Comparison of ENCODE assay signal across 8 cellular contexts in genomic region chr4:107183155-107183774, GRCh38.
A peak's percentile ranks its signal among the peaks of the same experiment; 100 is the strongest.
DNase-seq lines count a peak whose midpoint lies in the region; ATAC-seq, FAIRE-seq and TF ChIP-seq lines count a peak whose summit lies in the region.

No MANE protein-coding gene starts in this region.

- 10 to 13% methylated on average over 3 of the region's 3 CpGs for WGBS in testis, 2 donors

- no TSS peak for BruUV-seq in MCF 10A (replicated peaks; lab: Mats Ljungman, UMichigan)

- ATAC-seq in GM19351 (IDR thresholded peaks at IDR 0.05; ENCODE audit: unreplicated experiment) = peak; percentile 100
- ATAC-seq in HG03139 (IDR thresholded peaks at IDR 0.05; ENCODE audit: unreplicated experiment) = peak; percentile 98

- POLR2A ChIA-PET in MCF 10A (lab: Yijun Ruan, JAX) = interaction anchor here (0.6 to 1.8 kb wide), 3 partner anchors 88 to 536 kb away, joined by 3 to 5 read pairs (median 4); no protein-coding TSS in a partner anchor

- H3K4me1 ChIP-seq in keratinocyte (ENCODE audit: control insufficient read depth, extremely low read depth, insufficient read depth, low read length) (no peaks in the 10 kb centered on the region), testis (no peaks in the 10 kb centered on the region)

- H3K4me3 Mint-ChIP-seq in MCF 10A (ENCODE audit: unreplicated experiment) = no peak overlapping the region
- no peak overlapping the region for H3K4me3 Mint-ChIP-seq in activated naive CD4-positive, alpha-beta T cell treated with anti-CD3 and anti-CD28 coated beads, Interleukin-2, amount 10 ng/mL, durations not matched to agents 7 days and 5 days

- DNase-seq in Daoy (ENCODE audit: low read depth) (peak; percentile 38), NCI-H82 (lab: John Stamatoyannopoulos, UW) (peak; percentile 58), MCF 10A (ENCODE audit: unreplicated experiment) (peak; percentile 78), keratinocyte (ENCODE audit: low read depth, low spot score) (no peak), testis (peak; percentile 32)
- no peak for DNase-seq in activated naive CD4-positive, alpha-beta T cell treated with anti-CD3 and anti-CD28 coated beads, Interleukin-2, amount 10 ng/mL, durations not matched to agents 7 days and 5 days

- H3K27me3 ChIP-seq in keratinocyte (ENCODE audit: control insufficient read depth, extremely low read depth, insufficient read depth, low read length) (no peaks in the 10 kb centered on the region), testis (no peaks in the 10 kb centered on the region)

- H2AFZ ChIP-seq in keratinocyte (ENCODE audit: control insufficient read depth, low read length) = no peak overlapping the region

- no peak overlapping the region for H3K4me2 ChIP-seq in keratinocyte (ENCODE audit: control insufficient read depth, extremely low read depth, insufficient read depth, low read depth, low read length)

- H3K36me3 Mint-ChIP-seq in MCF 10A (ENCODE audit: insufficient read depth, unreplicated experiment) = no peaks in the 10 kb centered on the region
- H3K36me3 Mint-ChIP-seq in activated naive CD4-positive, alpha-beta T cell treated with anti-CD3 and anti-CD28 coated beads, Interleukin-2, amount 10 ng/mL, durations not matched to agents 7 days and 5 days = no peaks in the 10 kb centered on the region

- H3K4me3 ChIP-seq in keratinocyte (ENCODE audit: control insufficient read depth in 2 of 3, extremely low read depth in 1 of 3, insufficient read depth in 2 of 3, low read depth in 1 of 3, low read length in 3 of 3) (no peak overlapping the region), testis (no peak overlapping the region)

- no peaks in the 10 kb centered on the region for H3K79me2 ChIP-seq in keratinocyte (ENCODE audit: control insufficient read depth, insufficient read depth, low read length)

- no peaks in the 10 kb centered on the region for H3K9me3 Mint-ChIP-seq in MCF 10A (ENCODE audit: unreplicated experiment)
- no peaks in the 10 kb centered on the region for H3K9me3 Mint-ChIP-seq in activated naive CD4-positive, alpha-beta T cell treated with anti-CD3 and anti-CD28 coated beads, Interleukin-2, amount 10 ng/mL, durations not matched to agents 7 days and 5 days

- no peaks in the 10 kb centered on the region for H3K36me3 ChIP-seq in keratinocyte (ENCODE audit: control insufficient read depth in 2 of 2, extremely low read depth in 1 of 2, insufficient read depth in 2 of 2, low read length in 2 of 2)
- H3K36me3 ChIP-seq in testis (ENCODE audit: low read depth, missing control alignments) = no peaks in the 10 kb centered on the region

- H3K9me3 ChIP-seq in keratinocyte (ENCODE audit: control insufficient read depth, low read depth, low read length) = no peaks in the 10 kb centered on the region
- H3K9me3 ChIP-seq in testis = no peaks in the 10 kb centered on the region

- H3K27ac Mint-ChIP-seq in MCF 10A (ENCODE audit: low read depth, unreplicated experiment) = no peak overlapping the region
- no peak overlapping the region for H3K27ac Mint-ChIP-seq in activated naive CD4-positive, alpha-beta T cell treated with anti-CD3 and anti-CD28 coated beads, Interleukin-2, amount 10 ng/mL, durations not matched to agents 7 days and 5 days

- no peak overlapping the region for H3K9ac ChIP-seq in keratinocyte (ENCODE audit: control insufficient read depth, extremely low read depth, insufficient read depth, low read length)

- H3K27ac ChIP-seq in keratinocyte (ENCODE audit: control insufficient read depth, insufficient read depth, low read length) (no peak overlapping the region), testis (no peak overlapping the region)

- H3K4me1 Mint-ChIP-seq in MCF 10A (ENCODE audit: insufficient read depth, unreplicated experiment) = no peaks in the 10 kb centered on the region
- no peaks in the 10 kb centered on the region for H3K4me1 Mint-ChIP-seq in activated naive CD4-positive, alpha-beta T cell treated with anti-CD3 and anti-CD28 coated beads, Interleukin-2, amount 10 ng/mL, durations not matched to agents 7 days and 5 days

- intact Hi-C loops in MCF 10A (cut with micrococcal nuclease) (loop anchor here (1.0 to 10.0 kb wide), 11 partner anchors 89 to 918 kb away; partner anchors contain the start of genes DKK2 and GIMD1), testis (cut with DNase I; ENCODE audit: low total_unique reads) (no loop called here)

- no peak for TF ChIP-seq POLR2A in testis (IDR thresholded peaks at IDR 0.05)

- dilution Hi-C loops in keratinocyte (cut with MboI; ENCODE audit: extremely low pct_ligation_motif_present, low sequenced_read_pairs) = no loop called here

- CTCF ChIA-PET in MCF 10A (lab: Yijun Ruan, JAX) = interaction anchor here (0.6 to 3.4 kb wide), 28 partner anchors 9 to 1533 kb away, joined by 3 to 46 read pairs (median 3); no protein-coding TSS in a partner anchor
- CTCF ChIA-PET in activated naive CD4-positive, alpha-beta T cell treated with anti-CD3 and anti-CD28 coated beads, Interleukin-2, amount 10 ng/mL, durations not matched to agents 7 days and 5 days (lab: Charles Lee) = interaction anchor here (0.8 to 1.3 kb wide), 4 partner anchors 8 to 812 kb away, joined by 3 to 5 read pairs (median 4); no protein-coding TSS in a partner anchor

- no peaks in the 10 kb centered on the region for H3K27me3 Mint-ChIP-seq in MCF 10A (ENCODE audit: insufficient read depth, unreplicated experiment)
- H3K27me3 Mint-ChIP-seq in activated naive CD4-positive, alpha-beta T cell treated with anti-CD3 and anti-CD28 coated beads, Interleukin-2, amount 10 ng/mL, durations not matched to agents 7 days and 5 days = no peaks in the 10 kb centered on the region

- H4K20me1 ChIP-seq in keratinocyte (ENCODE audit: control insufficient read depth, extremely low read depth, insufficient read depth, low read length) = no peaks in the 10 kb centered on the region

- no peaks in the 10 kb centered on the region for H3K9me1 ChIP-seq in keratinocyte (ENCODE audit: control insufficient read depth, extremely low read depth, insufficient read depth, low read length)

- peak; percentile 79 for TF ChIP-seq CTCF in MCF 10A (IDR thresholded peaks at IDR 0.05; ENCODE audit: unreplicated experiment)
- TF ChIP-seq CTCF in keratinocyte (optimal IDR thresholded peaks at IDR 0.05 in 1 of 3, IDR thresholded peaks at IDR 0.05 in 1 of 3, conservative IDR thresholded peaks at IDR 0.05 in 1 of 3; ENCODE audit: extremely low read depth in 1 of 3, insufficient read depth in 2 of 3, low read length in 3 of 3) = peak; percentile 56 to 77 (median 70)
- peak; percentile 41 to 69 (median 65) for TF ChIP-seq CTCF in testis (IDR thresholded peaks at IDR 0.05)

- FAIRE-seq in keratinocyte (lab: Jason Lieb, UNC) = peak; percentile 82

Comparison
In these comparisons a context has a peak if more than half of its experiments do, and no peak if none do; other contexts are left out.
1. DNase-seq: peak in Daoy (single experiment), NCI-H82 (single experiment), MCF 10A (single experiment) and testis (single experiment); none in keratinocyte (single experiment) and activated naive CD4-positive, alpha-beta T cell treated with anti-CD3 and anti-CD28 coated beads, Interleukin-2, amount 10 ng/mL, durations not matched to agents 7 days and 5 days (single experiment).
2. Peak in every context shown above with its lines, with median percentiles within 50 percentile points of each other: CTCF ChIP-seq.